Comparison of ENCODE assay signal across 26 cellular contexts in genomic region chr4:79872738-79873137, GRCh38.
DNase-seq lines count a peak whose midpoint lies in the region; ATAC-seq and TF ChIP-seq lines count a peak whose summit lies in the region.
"Had no signal": no experiment of that assay in that cellular context is flagged by ENCODE, and none has a peak within 500 bp of the region (broad histone marks: within the 10 kb centered on the region; RNA-seq: fewer than 3 reads in every experiment).

No MANE protein-coding gene starts in this region.

- H3K9me3 ChIP-seq in left lung, result no peaks in the 10 kb centered on the region
- H3K9me3 ChIP-seq: BLaER1, Peyer's patch, SJCRH30 had no signal

- no peaks in the 10 kb centered on the region for H3K27me3 ChIP-seq in left lung
- H3K27me3 ChIP-seq: BLaER1, Peyer's patch, SJCRH30 had no signal

- intact Hi-C loops in left lung (cut with DNase I), result no loop called here

- H3K27ac ChIP-seq in left lung, result no peak overlapping the region
- H3K27ac ChIP-seq: 22Rv1, BLaER1, HL-60, Peyer's patch, SJCRH30 had no signal

- H3K36me3 ChIP-seq in left lung, result no peaks in the 10 kb centered on the region
- H3K36me3 ChIP-seq: BLaER1, HAP-1, Peyer's patch, SJCRH30 had no signal

- no peaks in the 10 kb centered on the region for H3K4me1 ChIP-seq in left lung
- H3K4me1 ChIP-seq: BLaER1, HAP-1, Peyer's patch, SJCRH30 had no signal

- TF ChIP-seq CTCF in left lung (IDR thresholded peaks at IDR 0.05), result no peak

- H3K4me3 ChIP-seq in left lung, result no peak overlapping the region
- H3K4me3 ChIP-seq: BLaER1, GM12878, GM23338, HAP-1, Peyer's patch, SJCRH30 had no signal

- ATAC-seq in SK-N-SH treated with all-trans-retinoic acid at 6 μM for 48 hours, result no peak
- no peak for ATAC-seq in left lung
- no peak for ATAC-seq in HG03439 (IDR thresholded peaks at IDR 0.05; ENCODE audit: unreplicated experiment)
- no peak for ATAC-seq in GM21717 (IDR thresholded peaks at IDR 0.05; ENCODE audit: unreplicated experiment)
- ATAC-seq: GM12878, GM23338, HepG2 had no signal

- DNase-seq in NCI-H2171 treated with DMSO at 0.1 percent for 48 hours (lab: John Stamatoyannopoulos, UW), result peak; percentile 18
- DNase-seq in NCI-H2171 (lab: John Stamatoyannopoulos, UW), result no peak
- DNase-seq in NCI-H524 treated with DMSO at 0.1 percent for 48 hours (lab: John Stamatoyannopoulos, UW), result peak; percentile 2
- no peak for DNase-seq in left lung
- no peak for DNase-seq in activated CD8-positive, alpha-beta memory T cell treated with anti-CD3 and anti-CD28 coated beads, Interleukin-2, amount 50 U/mL, for 48 hours
- DNase-seq: ACHN; CD4-positive, alpha-beta T cell; COR-L47; DND-41; KBM-7; NCI-H1105 treated with DMSO at 0.1 percent for 48 hours; NCI-H2081 treated with DMSO at 0.1 percent for 48 hours; NCI-H526; NK-92 treated with Interleukin-12 subunit alpha and Interleukin-12 subunit beta, amount 100 ng/mL, for 24 hours; Peyer's patch; SJCRH30 had no signal

TF ChIP-seq in SK-N-SH treated with all-trans-retinoic acid at 6 μM for 48 hours, 23 proteins besides CTCF, POLR2A, EP300 and RAD21:
- TF ChIP-seq TSHZ2 (CRISPR knock-in tag; IDR thresholded peaks at IDR 0.05) (no peak), PATZ1 (CRISPR knock-in tag; IDR thresholded peaks at IDR 0.05; ENCODE audit: borderline replicate concordance) (peak; percentile 66; the same call in 1 of the 2 replicates)

Comparison
In these comparisons a context has a peak if more than half of its experiments do, and no peak if none do; other contexts are left out.
1. DNase-seq: peak in NCI-H2171 treated with DMSO at 0.1 percent for 48 hours (single experiment) and NCI-H524 treated with DMSO at 0.1 percent for 48 hours (single experiment); none in NCI-H2171 (single experiment), left lung (0 of 2) and activated CD8-positive, alpha-beta memory T cell treated with anti-CD3 and anti-CD28 coated beads, Interleukin-2, amount 50 U/mL, for 48 hours (single experiment).